8 cellular contexts compared by ENCODE assay signal in the genomic region with DNA sequence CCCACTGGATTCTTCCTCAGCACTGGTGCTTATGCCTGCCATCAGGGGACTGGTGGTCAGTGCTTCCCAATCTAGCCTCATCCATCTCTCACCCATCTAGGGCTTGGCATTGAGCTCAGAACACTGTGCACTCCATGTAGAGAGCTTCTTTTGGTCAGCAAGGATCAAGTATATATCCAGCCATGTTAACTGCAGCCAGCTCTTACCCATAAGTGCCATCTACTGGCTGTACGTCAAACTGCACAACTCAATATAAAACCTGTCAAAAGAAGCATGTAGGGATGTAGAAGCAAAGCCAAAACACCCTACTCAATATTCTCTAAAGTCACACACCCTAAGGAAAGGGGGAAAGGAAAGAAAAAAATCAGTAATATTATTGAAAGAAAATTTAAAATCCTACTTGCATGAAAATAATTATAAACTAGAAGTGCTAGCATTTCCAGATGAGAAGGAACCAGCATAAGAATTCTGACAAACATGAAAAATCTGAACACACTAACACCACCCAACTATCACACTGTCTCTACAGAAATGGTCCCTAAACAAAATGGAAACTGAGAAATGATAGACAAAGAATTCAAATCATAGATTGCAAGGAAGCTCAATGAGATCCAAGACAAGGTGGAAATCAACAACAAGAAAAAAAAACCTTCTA.
A peak's percentile ranks its signal among the peaks of the same experiment; 100 is the strongest.
DNase-seq lines count a peak whose midpoint lies in the region; ATAC-seq and TF ChIP-seq lines count a peak whose summit lies in the region.

No MANE protein-coding gene starts in this region.

- intact Hi-C loops in testis (cut with DNase I; ENCODE audit: low total_unique reads), result no loop called here

- no peak for TF ChIP-seq POLR2A in testis (IDR thresholded peaks at IDR 0.05)

- H3K9me3 Mint-ChIP-seq in activated naive CD8-positive, alpha-beta T cell treated with anti-CD3 and anti-CD28 coated beads, Interleukin-2, amount 50 U/mL, for 24 hours, result no peaks in the 10 kb centered on the region

- H3K9me3 ChIP-seq in testis, result no peaks in the 10 kb centered on the region

- no peaks in the 10 kb centered on the region for H3K36me3 Mint-ChIP-seq in activated naive CD8-positive, alpha-beta T cell treated with anti-CD3 and anti-CD28 coated beads, Interleukin-2, amount 50 U/mL, for 24 hours (ENCODE audit: low read depth)

- no peaks in the 10 kb centered on the region for H3K27me3 ChIP-seq in testis

- in situ Hi-C loops in Caki2 (cut with HindIII; ENCODE audit: low pct_unique_long_range_greater_than_20kb, low sequenced_read_pairs), result no loop called here

- no peak overlapping the region for H3K27ac Mint-ChIP-seq in activated naive CD8-positive, alpha-beta T cell treated with anti-CD3 and anti-CD28 coated beads, Interleukin-2, amount 50 U/mL, for 24 hours

- no peaks in the 10 kb centered on the region for H3K36me3 ChIP-seq in testis (ENCODE audit: low read depth, missing control alignments)

- ATAC-seq in GM18870 (IDR thresholded peaks at IDR 0.05; ENCODE audit: unreplicated experiment) (peak; percentile 97), HG03064 (IDR thresholded peaks at IDR 0.05; ENCODE audit: low read depth, unreplicated experiment) (peak; percentile 89)
- peak; percentile 73 for ATAC-seq in activated naive CD8-positive, alpha-beta T cell treated with anti-CD3 and anti-CD28 coated beads, Interleukin-2, amount 50 U/mL, for 24 hours

- no peak overlapping the region for H3K4me3 Mint-ChIP-seq in activated naive CD8-positive, alpha-beta T cell treated with anti-CD3 and anti-CD28 coated beads, Interleukin-2, amount 50 U/mL, for 24 hours

- peaks cover 2% of the 10 kb centered on the region for H3K27me3 Mint-ChIP-seq in activated naive CD8-positive, alpha-beta T cell treated with anti-CD3 and anti-CD28 coated beads, Interleukin-2, amount 50 U/mL, for 24 hours

- peak; percentile 41 to 65 (median 62) for TF ChIP-seq CTCF in testis (IDR thresholded peaks at IDR 0.05)

- no peak overlapping the region for H3K27ac ChIP-seq in testis

- peaks cover 17% of the 10 kb centered on the region for H3K4me1 Mint-ChIP-seq in activated naive CD8-positive, alpha-beta T cell treated with anti-CD3 and anti-CD28 coated beads, Interleukin-2, amount 50 U/mL, for 24 hours

- peaks cover 2% of the 10 kb centered on the region for H3K4me1 ChIP-seq in testis

- no peak overlapping the region for H3K4me3 ChIP-seq in testis

- DNase-seq in Caki2 (ENCODE audit: low read depth), result peak; percentile 34
- DNase-seq in NCI-H2029 treated with DMSO at 0.1 percent for 48 hours (lab: John Stamatoyannopoulos, UW), result peak; percentile 5
- DNase-seq in activated naive CD8-positive, alpha-beta T cell treated with anti-CD3 and anti-CD28 coated beads, Interleukin-2, amount 50 U/mL, for 24 hours, result peak; percentile 23
- peak; percentile 15 for DNase-seq in iPS DF 19.7 (ENCODE audit: low read depth, low spot score)
- peak; percentile 53 for DNase-seq in testis
- DNase-seq in OCI-M2 (lab: John Stamatoyannopoulos, UW; ENCODE audit: unreplicated experiment), result no peak

- WGBS in testis, 2 donors, result 26 to 38% methylated on average over 1 of the region's 1 CpG
